8 cellular contexts compared by ENCODE assay signal in the genomic region with DNA sequence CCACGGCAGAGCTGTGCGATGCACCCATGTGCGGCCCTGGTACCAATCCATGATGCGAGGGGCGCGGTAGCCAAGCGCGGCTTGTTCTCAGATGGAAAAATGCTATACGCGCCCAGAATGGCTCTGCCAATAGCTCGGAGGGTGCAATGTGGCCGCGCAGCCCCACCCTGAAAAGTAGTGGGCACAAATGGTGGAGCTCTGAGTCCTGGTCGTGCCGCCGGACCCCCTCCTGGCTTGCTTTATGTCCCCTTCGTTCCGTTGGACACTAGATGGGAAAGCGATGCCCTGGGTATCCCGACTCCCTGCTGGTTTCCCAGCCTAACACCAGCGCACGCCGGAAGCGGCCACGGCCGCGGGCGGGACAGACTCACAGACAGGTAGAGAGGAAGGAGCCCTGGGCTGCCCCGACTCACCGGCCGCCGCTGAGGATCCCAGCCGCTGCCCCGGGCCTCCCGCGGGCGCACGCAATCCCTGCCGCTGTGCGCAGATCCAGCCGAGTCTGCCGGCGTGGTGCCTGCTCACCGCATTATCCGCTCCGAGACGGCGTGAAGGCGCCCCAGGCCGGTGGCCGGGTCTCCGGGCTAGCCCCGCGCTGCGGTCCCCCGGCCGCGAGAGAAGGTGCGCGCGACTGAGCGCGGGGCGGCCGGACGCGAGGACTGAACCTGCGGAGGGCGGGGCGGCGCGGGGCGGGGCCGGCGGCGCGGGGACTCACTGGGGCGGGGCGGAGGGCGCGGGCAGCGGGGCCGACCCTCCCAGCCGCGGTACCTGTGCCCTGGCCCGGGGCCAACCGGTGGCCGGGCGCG. TPM values are rescaled to one million over a fixed set of nuclear protein-coding genes. Genes with fewer than 3 reads are reported as not detected.
DNase-seq lines count a peak whose midpoint lies in the region; ATAC-seq, FAIRE-seq and TF ChIP-seq lines count a peak whose summit lies in the region.

A gene with protein sequence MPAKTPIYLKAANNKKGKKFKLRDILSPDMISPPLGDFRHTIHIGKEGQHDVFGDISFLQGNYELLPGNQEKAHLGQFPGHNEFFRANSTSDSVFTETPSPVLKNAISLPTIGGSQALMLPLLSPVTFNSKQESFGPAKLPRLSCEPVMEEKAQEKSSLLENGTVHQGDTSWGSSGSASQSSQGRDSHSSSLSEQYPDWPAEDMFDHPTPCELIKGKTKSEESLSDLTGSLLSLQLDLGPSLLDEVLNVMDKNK (minus strand): TSS at position 630 of the 803 bp plus-strand sequence. CDS start 25,055 bp downstream, outside the sequence.

- H3K27ac ChIP-seq in layer of hippocampus (ENCODE audit: low read depth, low read length) = peak within 1 kb of the TSS; percentile 77

- CTCF ChIA-PET in activated B cell treated with CpG ODN at 0.5 μM for 24 hours (lab: Charles Lee) = interaction anchor here (0.9 to 2.4 kb wide), 5 partner anchors 17 to 256 kb away, joined by 3 to 10 read pairs (median 5); no protein-coding TSS in a partner anchor

- H3K36me3 Mint-ChIP-seq in activated B cell treated with CpG ODN at 0.5 μM for 24 hours (ENCODE audit: low read depth) = peaks cover 12% of the 10 kb centered on the region

- no peaks in the 10 kb centered on the region for H3K9me3 Mint-ChIP-seq in activated B cell treated with CpG ODN at 0.5 μM for 24 hours

- peak within 1 kb of the TSS; percentile 86 for H3K27ac Mint-ChIP-seq in activated B cell treated with CpG ODN at 0.5 μM for 24 hours

- peak; percentile 70 for DNase-seq in GM12891 (ENCODE audit: insufficient read length, low spot score)
- DNase-seq in HFF-Myc (ENCODE audit: extremely low read depth, low read depth) = no peak
- peak; percentile 73 for DNase-seq in NCI-H1417 treated with DMSO at 0.1 percent for 48 hours (lab: John Stamatoyannopoulos, UW)
- DNase-seq in activated B cell treated with CpG ODN at 0.5 μM for 24 hours = peak; percentile 72
- DNase-seq in central memory CD4-positive, alpha-beta T cell = peak; percentile 55
- DNase-seq in stimulated activated CD4-positive, alpha-beta T cell treated with anti-CD3 and anti-CD28 coated beads, Interleukin-2, amount 100 ng/mL, for 48 hours = peak; percentile 60 to 68
- no peak for DNase-seq in middle frontal gyrus (ENCODE audit: extremely low spot score, low spot score)

- peak; percentile 71 for ATAC-seq in activated B cell treated with CpG ODN at 0.5 μM for 24 hours (ENCODE audit: low read depth)

- peak within 1 kb of the TSS; percentile 96 for H3K4me3 Mint-ChIP-seq in activated B cell treated with CpG ODN at 0.5 μM for 24 hours

- POLR2A ChIA-PET in activated B cell treated with CpG ODN at 0.5 μM for 24 hours (lab: Charles Lee) = interaction anchor here (0.5 to 7.3 kb wide), 21 partner anchors 9 to 587 kb away, joined by 3 to 106 read pairs (median 3); a partner anchor contains a TSS

- peak; percentile 64 for FAIRE-seq in GM12891 (lab: Jason Lieb, UNC)

- peaks cover 59% of the 10 kb centered on the region for H3K4me1 Mint-ChIP-seq in activated B cell treated with CpG ODN at 0.5 μM for 24 hours

- H3K27me3 Mint-ChIP-seq in activated B cell treated with CpG ODN at 0.5 μM for 24 hours = no peaks in the 10 kb centered on the region

- TF ChIP-seq CTCF in HFF-Myc (IDR thresholded peaks at IDR 0.05; ENCODE audit: low read depth, low read length, missing control alignments) (no peak), activated B cell treated with CpG ODN at 0.5 μM for 24 hours (IDR thresholded peaks at IDR 0.05) (no peak)

- TF ChIP-seq POLR2A in GM12891 (IDR thresholded peaks at IDR 0.05; ENCODE audit: low read depth, low read length) = peak; percentile 70; the same call in 1 of the 2 replicates

- H3K27me3 ChIP-seq in layer of hippocampus (ENCODE audit: control insufficient read depth, insufficient read depth, low read length) = peaks cover 4% of the 10 kb centered on the region

- peak within 1 kb of the TSS; percentile 71 for H3K4me3 ChIP-seq in HFF-Myc (replicated peaks; ENCODE audit: low read depth, low read length)

- intact Hi-C loops in activated B cell treated with CpG ODN at 0.5 μM for 24 hours (cut with micrococcal nuclease) = loop anchor here (1.0 to 5.0 kb wide), 3 partner anchors 46 to 279 kb away; no protein-coding TSS in a partner anchor

TF ChIP-seq in GM12891, 5 proteins besides CTCF, POLR2A, EP300 and RAD21:
- TF ChIP-seq POU2F2 (IDR thresholded peaks at IDR 0.05; ENCODE audit: low read depth, low read length) (no peak), TAF1 (IDR thresholded peaks at IDR 0.05; ENCODE audit: low read depth, low read length) (peak; percentile 28; the same call in 1 of the 2 replicates), SPI1 (IDR thresholded peaks at IDR 0.05; ENCODE audit: low read depth, low read length) (no peak), PAX5 (IDR thresholded peaks at IDR 0.05; ENCODE audit: insufficient read depth, low read length, severe bottlenecking) (no peak), POLR2AphosphoS5 (IDR thresholded peaks at IDR 0.05; ENCODE audit: low read depth, low read length) (peak; percentile 47; the same call in 1 of the 2 replicates)
TF ChIP-seq in GM12891: peak in this region for 2.

RNA-seq across cellular contexts. Expression of the gene that starts here (rescaled TPM):
- 12.0 TPM for polyA plus RNA-seq in GM12891 (2012; ENCODE audit: low read depth, missing spikeins)
- total RNA-seq in activated B cell treated with CpG ODN at 0.5 μM for 24 hours = 33.2 and 33.3 TPM in 2 replicates

Comparison
In these comparisons a context has a peak if more than half of its experiments do, and no peak if none do; other contexts are left out.
1. DNase-seq: peak in GM12891 (single experiment), NCI-H1417 treated with DMSO at 0.1 percent for 48 hours (single experiment), activated B cell treated with CpG ODN at 0.5 μM for 24 hours (single experiment), central memory CD4-positive, alpha-beta T cell (single experiment) and stimulated activated CD4-positive, alpha-beta T cell treated with anti-CD3 and anti-CD28 coated beads, Interleukin-2, amount 100 ng/mL, for 48 hours (2 of 2); none in HFF-Myc (single experiment) and middle frontal gyrus (single experiment).